ENCODE assay signal across 13 cellular contexts in genomic region chr2:85503611-85504433, GRCh38. TPM values are rescaled to one million over a fixed set of nuclear protein-coding genes. Genes with fewer than 3 reads are reported as not detected.
A peak's percentile ranks its signal among the peaks of the same experiment; 100 is the strongest.
DNase-seq lines count a peak whose midpoint lies in the region; ATAC-seq and TF ChIP-seq lines count a peak whose summit lies in the region.
"Had no signal": no experiment of that assay in that cellular context is flagged by ENCODE, and none has a peak within 500 bp of the region (broad histone marks: within the 10 kb centered on the region; RNA-seq: fewer than 3 reads in every experiment).

No MANE protein-coding gene starts in this region.

- intact Hi-C loops in right cardiac atrium (cut with DNase I) (loop anchor here in 1 of 4 donors (5.0 kb wide), 1 partner anchor 33 kb away; the partner anchor contains the start of gene MAT2A), Right ventricle myocardium inferior (cut with DNase I) (no loop called here)

- DNase-seq in right cardiac atrium, result no peak
- no peak for DNase-seq in Right ventricle myocardium inferior (ENCODE audit: missing footprints)
- DNase-seq in astrocyte of the spinal cord (ENCODE audit: low read depth, low spot score), result peak; percentile 45
- DNase-seq in NCI-H187 (lab: John Stamatoyannopoulos, UW), result no peak
- DNase-seq in NOMO-1 treated with DMSO at 0.1 percent for 48 hours (lab: John Stamatoyannopoulos, UW; ENCODE audit: unreplicated experiment), result no peak
- DNase-seq in GM10266 (ENCODE audit: extremely low spot score), result no peak
- no peak for DNase-seq in NCI-H69 (lab: John Stamatoyannopoulos, UW)
- DNase-seq: activated CD8-positive, alpha-beta memory T cell treated with anti-CD3 and anti-CD28 coated beads, Interleukin-2, amount 50 U/mL, for 4 hours; T-helper 1 cell had no signal

- H3K36me3 ChIP-seq in liver (ENCODE audit: control insufficient read depth in 4 of 4, insufficient read depth in 3 of 4, low read depth in 1 of 4, low read length in 3 of 4), result no peaks in the 10 kb centered on the region
- H3K36me3 ChIP-seq: BLaER1, cardiac muscle cell, neural progenitor cell had no signal

- 90% methylated on average over 19 of the region's 19 CpGs for WGBS in right cardiac atrium
- 91% methylated on average over 19 of the region's 19 CpGs for WGBS in liver

- no peak for ATAC-seq in right cardiac atrium
- ATAC-seq in Right ventricle myocardium inferior, result no peak

- H3K4me3 ChIP-seq in right cardiac atrium (ENCODE audit: low read length) (no peak overlapping the region), astrocyte of the spinal cord (ENCODE audit: low read depth, low read length) (no peak overlapping the region), liver (ENCODE audit: low read depth in 1 of 3, low read length in 3 of 3) (no peak overlapping the region)
- H3K4me3 ChIP-seq: BLaER1, cardiac muscle cell, neural progenitor cell had no signal

- TF ChIP-seq RAD21 in liver (IDR thresholded peaks at IDR 0.05), result no peak

- TF ChIP-seq CTCF in astrocyte of the spinal cord (IDR thresholded peaks at IDR 0.05; ENCODE audit: low read depth, low read length), result no peak
- no peak for TF ChIP-seq CTCF in liver (IDR thresholded peaks at IDR 0.05; ENCODE audit: low read depth, low read length, missing input control)
- no peak for TF ChIP-seq CTCF in GM10266 (IDR thresholded peaks at IDR 0.05; ENCODE audit: control insufficient read depth, insufficient read depth, low read depth, missing control alignments)

- H3K27ac ChIP-seq in right cardiac atrium (ENCODE audit: low read length), result peak overlapping the region; percentile 9
- H3K27ac ChIP-seq in liver (ENCODE audit: low read depth in 1 of 2, low read length in 2 of 2), result no peak overlapping the region
- H3K27ac ChIP-seq: BLaER1, cardiac muscle cell, neural progenitor cell had no signal

- in situ Hi-C loops in astrocyte of the spinal cord (cut with HindIII; ENCODE audit: low sequenced_read_pairs), result no loop called here

- H3K9me3 ChIP-seq in right cardiac atrium (ENCODE audit: control insufficient read depth, low read length) (no peaks in the 10 kb centered on the region), liver (ENCODE audit: control insufficient read depth in 4 of 4, low read length in 3 of 4) (no peaks in the 10 kb centered on the region)
- H3K9me3 ChIP-seq: BLaER1 had no signal

- H3K27me3 ChIP-seq in right cardiac atrium (ENCODE audit: control insufficient read depth, insufficient read depth) (no peaks in the 10 kb centered on the region), liver (ENCODE audit: control insufficient read depth in 4 of 4, insufficient read depth in 4 of 4, low read length in 3 of 4) (no peaks in the 10 kb centered on the region)
- H3K27me3 ChIP-seq: BLaER1, cardiac muscle cell, neural progenitor cell had no signal

- H3K4me1 ChIP-seq in right cardiac atrium (ENCODE audit: control insufficient read depth, insufficient read depth, low read length) (peaks cover 8% of the 10 kb centered on the region), liver (ENCODE audit: control insufficient read depth in 4 of 4, insufficient read depth in 4 of 4, low read length in 3 of 4) (peaks cover 0 to 16% (median 10%) of the 10 kb centered on the region in 4 donors)
- H3K4me1 ChIP-seq: neural progenitor cell had no signal

- no peak overlapping the region for H3K9ac ChIP-seq in liver (ENCODE audit: low read depth in 1 of 2, low read length in 2 of 2)
- H3K9ac ChIP-seq: BLaER1, neural progenitor cell had no signal

TF ChIP-seq in liver, 16 proteins besides CTCF, POLR2A, EP300 and RAD21:
- TF ChIP-seq TAF1 (conservative IDR thresholded peaks at IDR 0.05), result no peak
- TF ChIP-seq, protein P1, sequence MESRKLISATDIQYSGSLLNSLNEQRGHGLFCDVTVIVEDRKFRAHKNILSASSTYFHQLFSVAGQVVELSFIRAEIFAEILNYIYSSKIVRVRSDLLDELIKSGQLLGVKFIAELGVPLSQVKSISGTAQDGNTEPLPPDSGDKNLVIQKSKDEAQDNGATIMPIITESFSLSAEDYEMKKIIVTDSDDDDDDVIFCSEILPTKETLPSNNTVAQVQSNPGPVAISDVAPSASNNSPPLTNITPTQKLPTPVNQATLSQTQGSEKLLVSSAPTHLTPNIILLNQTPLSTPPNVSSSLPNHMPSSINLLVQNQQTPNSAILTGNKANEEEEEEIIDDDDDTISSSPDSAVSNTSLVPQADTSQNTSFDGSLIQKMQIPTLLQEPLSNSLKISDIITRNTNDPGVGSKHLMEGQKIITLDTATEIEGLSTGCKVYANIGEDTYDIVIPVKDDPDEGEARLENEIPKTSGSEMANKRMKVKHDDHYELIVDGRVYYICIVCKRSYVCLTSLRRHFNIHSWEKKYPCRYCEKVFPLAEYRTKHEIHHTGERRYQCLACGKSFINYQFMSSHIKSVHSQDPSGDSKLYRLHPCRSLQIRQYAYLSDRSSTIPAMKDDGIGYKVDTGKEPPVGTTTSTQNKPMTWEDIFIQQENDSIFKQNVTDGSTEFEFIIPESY (IDR thresholded peaks at IDR 0.05), result peak; percentile 8
TF ChIP-seq in liver: peak in this region for 1.

RNA-seq across cellular contexts. Expression of gene MAT2A, which starts 35.1 kb away (rescaled TPM):
- total RNA-seq in right cardiac atrium (100 to 1,000 TPM; 123 to 227 (median 144) TPM), Right ventricle myocardium inferior (118 TPM), liver (100 to 1,000 TPM in 1 of 2 donors, 10 to 100 TPM in 1; 60.5 to 104 TPM)
- polyA plus RNA-seq in right cardiac atrium (76.4 TPM), liver (10 to 100 TPM; 48.3 to 99.3 TPM)

RNA-seq across cellular contexts. Expression of gene GGCX, which starts 57.5 kb away (rescaled TPM):
- total RNA-seq in right cardiac atrium, result 10 to 100 TPM; 27.7 to 35.8 (median 30.8) TPM
- 17.9 TPM for polyA plus RNA-seq in right cardiac atrium
- total RNA-seq in Right ventricle myocardium inferior, result 26.9 TPM
- total RNA-seq in liver, result 100 to 1,000 TPM in 1 of 2 donors, 10 to 100 TPM in 1; 77.5 to 189 TPM
- polyA plus RNA-seq in liver, result 100 to 1,000 TPM in 1 of 2 donors, 10 to 100 TPM in 1; 67.3 to 103 TPM
